ENCODE assay signal across 25 cellular contexts in the genomic region with DNA sequence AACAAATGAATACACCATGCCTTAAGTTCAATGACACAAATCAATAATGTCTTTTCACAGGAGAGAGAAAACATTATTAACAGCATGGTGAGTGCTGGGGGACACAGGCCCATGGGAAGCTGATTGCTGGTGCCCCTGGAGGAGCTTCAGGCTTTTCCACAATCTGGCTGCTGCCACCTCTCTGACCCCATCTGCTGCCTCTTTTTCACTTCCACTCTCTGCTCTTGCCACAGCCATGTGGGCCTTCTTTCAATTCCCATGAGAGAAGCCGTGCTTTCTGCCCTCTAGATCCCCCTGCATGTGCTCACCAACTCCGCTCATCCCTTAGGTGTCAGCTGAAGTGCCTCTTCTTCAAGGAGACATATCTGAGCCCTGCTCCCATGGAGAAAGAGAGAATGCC. TPM values are rescaled to one million over a fixed set of nuclear protein-coding genes. Genes with fewer than 3 reads are reported as not detected.
"Had no signal": no experiment of that assay in that cellular context is flagged by ENCODE, and none has a peak within 500 bp of the region (broad histone marks: within the 10 kb centered on the region; RNA-seq: fewer than 3 reads in every experiment).

No MANE protein-coding gene starts in this region.

- H3K36me3 Mint-ChIP-seq: activated CD8-positive, alpha-beta memory T cell treated with anti-CD3 and anti-CD28 coated beads, Interleukin-2, amount 10 ng/mL, durations not matched to agents 7 days and 5 days; activated naive CD8-positive, alpha-beta T cell treated with anti-CD3 and anti-CD28 coated beads, Interleukin-2, amount 10 ng/mL, durations not matched to agents 7 days and 5 days had no signal

- DNase-seq: activated B cell treated with CpG ODN at 0.5 μM for 24 hours; activated CD4-positive, alpha-beta T cell treated with anti-CD3 and anti-CD28 coated beads for 1 hour; activated CD4-positive, alpha-beta T cell treated with anti-CD3 and anti-CD28 coated beads, Interleukin-2, amount 10 ng/mL, durations not matched to agents 24 days and 14 days; activated CD4-positive, alpha-beta T cell treated with anti-CD3 and anti-CD28 coated beads, Interleukin-2, amount 50 U/mL, for 48 hours; activated CD8-positive, alpha-beta memory T cell treated with anti-CD3 and anti-CD28 coated beads, Interleukin-2, amount 10 ng/mL, durations not matched to agents 7 days and 5 days; activated gamma-delta T cell; activated naive CD4-positive, alpha-beta T cell treated with anti-CD3 and anti-CD28 coated beads, Interleukin-2, amount 50 U/mL, for 16 hours; activated naive CD8-positive, alpha-beta T cell treated with anti-CD3 and anti-CD28 coated beads, Interleukin-2, amount 10 ng/mL, durations not matched to agents 7 days and 5 days; activated T-cell treated with anti-CD3 and anti-CD28 coated beads, Interleukin-2, amount 50 U/mL, for 24 hours; adrenal gland; anterior cingulate cortex; cerebellar nuclear complex; Karpas-422; NCI-H1048; NCI-H146; NCI-H187 treated with DMSO at 0.1 percent for 48 hours; NCI-H2081 treated with DMSO at 0.1 percent for 48 hours; NCI-H345; NCI-H510A; NCI-H69; PC-3; SIG-M5; T-helper 17 cell; T-helper 9 cell had no signal

- H3K4me1 ChIP-seq: adrenal gland had no signal

- H3K27ac ChIP-seq: adrenal gland had no signal

- H3K4me3 ChIP-seq: adrenal gland, K562 had no signal

- H3K9me3 Mint-ChIP-seq: activated B cell treated with CpG ODN at 0.5 μM for 24 hours; activated CD4-positive, alpha-beta T cell treated with anti-CD3 and anti-CD28 coated beads, Interleukin-2, amount 10 ng/mL, durations not matched to agents 24 days and 14 days; activated naive CD8-positive, alpha-beta T cell treated with anti-CD3 and anti-CD28 coated beads, Interleukin-2, amount 10 ng/mL, durations not matched to agents 7 days and 5 days; activated T-cell treated with anti-CD3 and anti-CD28 coated beads, Interleukin-2, amount 50 U/mL, for 24 hours had no signal

- H3K9me3 ChIP-seq: adrenal gland had no signal

- H3K4me1 Mint-ChIP-seq: activated B cell treated with CpG ODN at 0.5 μM for 24 hours; activated CD4-positive, alpha-beta T cell treated with anti-CD3 and anti-CD28 coated beads, Interleukin-2, amount 10 ng/mL, durations not matched to agents 24 days and 14 days; activated CD8-positive, alpha-beta memory T cell treated with anti-CD3 and anti-CD28 coated beads, Interleukin-2, amount 10 ng/mL, durations not matched to agents 7 days and 5 days; activated naive CD8-positive, alpha-beta T cell treated with anti-CD3 and anti-CD28 coated beads, Interleukin-2, amount 10 ng/mL, durations not matched to agents 7 days and 5 days; T-helper 17 cell had no signal

- H3K27ac Mint-ChIP-seq: activated B cell treated with CpG ODN at 0.5 μM for 24 hours; activated CD4-positive, alpha-beta T cell treated with anti-CD3 and anti-CD28 coated beads, Interleukin-2, amount 10 ng/mL, durations not matched to agents 24 days and 14 days; activated CD8-positive, alpha-beta memory T cell treated with anti-CD3 and anti-CD28 coated beads, Interleukin-2, amount 10 ng/mL, durations not matched to agents 7 days and 5 days; activated naive CD8-positive, alpha-beta T cell treated with anti-CD3 and anti-CD28 coated beads, Interleukin-2, amount 10 ng/mL, durations not matched to agents 7 days and 5 days; activated T-cell treated with anti-CD3 and anti-CD28 coated beads, Interleukin-2, amount 50 U/mL, for 24 hours; T-helper 17 cell had no signal

- H3K36me3 ChIP-seq: adrenal gland had no signal

- H3K4me3 Mint-ChIP-seq: activated B cell treated with CpG ODN at 0.5 μM for 24 hours; activated CD4-positive, alpha-beta T cell treated with anti-CD3 and anti-CD28 coated beads, Interleukin-2, amount 10 ng/mL, durations not matched to agents 24 days and 14 days; activated CD8-positive, alpha-beta memory T cell treated with anti-CD3 and anti-CD28 coated beads, Interleukin-2, amount 10 ng/mL, durations not matched to agents 7 days and 5 days; activated naive CD8-positive, alpha-beta T cell treated with anti-CD3 and anti-CD28 coated beads, Interleukin-2, amount 10 ng/mL, durations not matched to agents 7 days and 5 days; activated T-cell treated with anti-CD3 and anti-CD28 coated beads, Interleukin-2, amount 50 U/mL, for 24 hours; T-helper 17 cell had no signal

- ATAC-seq: activated CD8-positive, alpha-beta memory T cell treated with anti-CD3 and anti-CD28 coated beads, Interleukin-2, amount 10 ng/mL, durations not matched to agents 7 days and 5 days; K562; PC-3; T-helper 17 cell had no signal

RNA-seq across cellular contexts. Expression of a gene that starts 21.0 kb away (rescaled TPM):
- total RNA-seq: activated B cell treated with CpG ODN at 0.5 μM for 24 hours; activated CD4-positive, alpha-beta T cell treated with anti-CD3 and anti-CD28 coated beads, Interleukin-2, amount 10 ng/mL, durations not matched to agents 24 days and 14 days; activated CD8-positive, alpha-beta memory T cell treated with anti-CD3 and anti-CD28 coated beads, Interleukin-2, amount 10 ng/mL, durations not matched to agents 7 days and 5 days; activated naive CD8-positive, alpha-beta T cell treated with anti-CD3 and anti-CD28 coated beads, Interleukin-2, amount 10 ng/mL, durations not matched to agents 7 days and 5 days; K562; PC-3; T-helper 17 cell had no signal
